1 cellular context compared by ENCODE assay signal in the genomic region with DNA sequence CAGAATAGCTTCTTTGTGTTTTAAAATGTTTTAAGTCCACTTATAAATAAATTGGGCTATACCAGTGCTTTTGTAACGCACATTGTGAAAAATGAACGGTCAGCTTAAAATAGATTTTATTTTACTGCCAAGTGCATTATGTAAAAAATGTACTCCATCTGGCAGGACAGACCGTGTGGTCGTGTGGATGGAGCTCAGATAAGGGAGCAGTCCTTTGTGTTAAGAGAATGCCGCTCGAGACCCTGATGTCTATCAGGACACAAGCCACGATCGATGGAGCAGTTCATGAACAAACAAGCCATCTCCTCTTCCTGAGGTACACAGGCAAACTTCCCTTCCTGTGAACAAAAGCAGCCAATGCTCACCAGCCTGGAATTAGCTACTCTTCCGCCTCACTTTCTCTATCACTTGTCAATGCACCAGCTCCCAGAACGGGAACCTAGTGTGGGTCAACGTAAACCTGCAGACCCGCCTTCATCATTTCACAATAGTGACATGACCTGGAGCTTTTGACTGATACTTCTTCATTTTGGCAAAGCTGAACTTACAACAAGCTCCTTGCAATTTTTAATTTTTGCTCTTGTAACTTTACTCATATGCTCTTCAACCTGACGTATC.
TF ChIP-seq lines count a peak whose summit lies in the region.

No MANE protein-coding gene starts in this region.

TF ChIP-seq in HepG2, 621 proteins besides CTCF, POLR2A, EP300 and RAD21:
- peak; percentile 18 to 48; a peak in 2 of 4 replicates for TF ChIP-seq MAFK (conservative IDR thresholded peaks at IDR 0.05 in 1 of 2, IDR thresholded peaks at IDR 0.05 in 1 of 2; ENCODE audit: low read length in 2 of 2)
- no peak for TF ChIP-seq ZFP36 (IDR thresholded peaks at IDR 0.05; ENCODE audit: borderline replicate concordance, low read depth, low read length, partially characterized antibody)
